ENCODE assay signal across 1 cellular context in the genomic region with DNA sequence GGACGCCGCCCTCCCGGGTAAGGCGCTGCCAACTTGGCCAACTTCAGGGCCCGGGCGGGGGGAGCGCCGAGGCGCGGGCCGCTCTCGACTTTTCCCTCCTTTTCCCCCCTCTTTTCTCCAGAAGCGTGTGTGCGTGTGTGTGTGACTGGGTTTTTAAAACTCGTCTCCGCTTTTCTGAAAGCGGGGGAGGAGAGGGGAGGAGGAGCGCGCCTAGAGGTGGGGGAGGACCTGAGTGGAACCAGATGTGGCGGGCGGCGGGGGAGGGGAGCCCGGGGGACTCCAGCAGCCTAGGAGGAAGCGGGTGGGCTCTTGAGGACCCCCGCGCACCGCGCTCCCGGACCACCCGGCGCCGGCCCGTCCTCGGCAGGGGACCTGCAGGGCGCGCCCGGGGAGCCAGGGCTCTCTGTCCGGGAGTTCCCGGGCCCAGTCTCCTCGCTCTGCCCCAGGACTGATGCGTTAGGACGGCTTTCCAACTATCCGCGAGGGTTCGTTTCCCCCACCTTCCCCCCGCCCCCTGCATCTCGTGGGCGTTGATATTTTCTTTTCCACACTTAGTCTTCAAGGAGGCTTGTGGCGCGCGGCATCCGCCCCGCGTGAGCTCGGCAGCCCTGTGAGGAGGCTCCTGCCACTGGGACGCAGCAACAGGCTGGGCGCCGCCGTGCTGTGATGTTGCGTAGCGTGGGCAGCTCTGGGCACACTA.
TF ChIP-seq lines count a peak whose summit lies in the region.

No MANE protein-coding gene starts in this region.

TF ChIP-seq in GM23338, 12 proteins besides CTCF, POLR2A, EP300 and RAD21 (continued from another document):
- TF ChIP-seq, protein P1, sequence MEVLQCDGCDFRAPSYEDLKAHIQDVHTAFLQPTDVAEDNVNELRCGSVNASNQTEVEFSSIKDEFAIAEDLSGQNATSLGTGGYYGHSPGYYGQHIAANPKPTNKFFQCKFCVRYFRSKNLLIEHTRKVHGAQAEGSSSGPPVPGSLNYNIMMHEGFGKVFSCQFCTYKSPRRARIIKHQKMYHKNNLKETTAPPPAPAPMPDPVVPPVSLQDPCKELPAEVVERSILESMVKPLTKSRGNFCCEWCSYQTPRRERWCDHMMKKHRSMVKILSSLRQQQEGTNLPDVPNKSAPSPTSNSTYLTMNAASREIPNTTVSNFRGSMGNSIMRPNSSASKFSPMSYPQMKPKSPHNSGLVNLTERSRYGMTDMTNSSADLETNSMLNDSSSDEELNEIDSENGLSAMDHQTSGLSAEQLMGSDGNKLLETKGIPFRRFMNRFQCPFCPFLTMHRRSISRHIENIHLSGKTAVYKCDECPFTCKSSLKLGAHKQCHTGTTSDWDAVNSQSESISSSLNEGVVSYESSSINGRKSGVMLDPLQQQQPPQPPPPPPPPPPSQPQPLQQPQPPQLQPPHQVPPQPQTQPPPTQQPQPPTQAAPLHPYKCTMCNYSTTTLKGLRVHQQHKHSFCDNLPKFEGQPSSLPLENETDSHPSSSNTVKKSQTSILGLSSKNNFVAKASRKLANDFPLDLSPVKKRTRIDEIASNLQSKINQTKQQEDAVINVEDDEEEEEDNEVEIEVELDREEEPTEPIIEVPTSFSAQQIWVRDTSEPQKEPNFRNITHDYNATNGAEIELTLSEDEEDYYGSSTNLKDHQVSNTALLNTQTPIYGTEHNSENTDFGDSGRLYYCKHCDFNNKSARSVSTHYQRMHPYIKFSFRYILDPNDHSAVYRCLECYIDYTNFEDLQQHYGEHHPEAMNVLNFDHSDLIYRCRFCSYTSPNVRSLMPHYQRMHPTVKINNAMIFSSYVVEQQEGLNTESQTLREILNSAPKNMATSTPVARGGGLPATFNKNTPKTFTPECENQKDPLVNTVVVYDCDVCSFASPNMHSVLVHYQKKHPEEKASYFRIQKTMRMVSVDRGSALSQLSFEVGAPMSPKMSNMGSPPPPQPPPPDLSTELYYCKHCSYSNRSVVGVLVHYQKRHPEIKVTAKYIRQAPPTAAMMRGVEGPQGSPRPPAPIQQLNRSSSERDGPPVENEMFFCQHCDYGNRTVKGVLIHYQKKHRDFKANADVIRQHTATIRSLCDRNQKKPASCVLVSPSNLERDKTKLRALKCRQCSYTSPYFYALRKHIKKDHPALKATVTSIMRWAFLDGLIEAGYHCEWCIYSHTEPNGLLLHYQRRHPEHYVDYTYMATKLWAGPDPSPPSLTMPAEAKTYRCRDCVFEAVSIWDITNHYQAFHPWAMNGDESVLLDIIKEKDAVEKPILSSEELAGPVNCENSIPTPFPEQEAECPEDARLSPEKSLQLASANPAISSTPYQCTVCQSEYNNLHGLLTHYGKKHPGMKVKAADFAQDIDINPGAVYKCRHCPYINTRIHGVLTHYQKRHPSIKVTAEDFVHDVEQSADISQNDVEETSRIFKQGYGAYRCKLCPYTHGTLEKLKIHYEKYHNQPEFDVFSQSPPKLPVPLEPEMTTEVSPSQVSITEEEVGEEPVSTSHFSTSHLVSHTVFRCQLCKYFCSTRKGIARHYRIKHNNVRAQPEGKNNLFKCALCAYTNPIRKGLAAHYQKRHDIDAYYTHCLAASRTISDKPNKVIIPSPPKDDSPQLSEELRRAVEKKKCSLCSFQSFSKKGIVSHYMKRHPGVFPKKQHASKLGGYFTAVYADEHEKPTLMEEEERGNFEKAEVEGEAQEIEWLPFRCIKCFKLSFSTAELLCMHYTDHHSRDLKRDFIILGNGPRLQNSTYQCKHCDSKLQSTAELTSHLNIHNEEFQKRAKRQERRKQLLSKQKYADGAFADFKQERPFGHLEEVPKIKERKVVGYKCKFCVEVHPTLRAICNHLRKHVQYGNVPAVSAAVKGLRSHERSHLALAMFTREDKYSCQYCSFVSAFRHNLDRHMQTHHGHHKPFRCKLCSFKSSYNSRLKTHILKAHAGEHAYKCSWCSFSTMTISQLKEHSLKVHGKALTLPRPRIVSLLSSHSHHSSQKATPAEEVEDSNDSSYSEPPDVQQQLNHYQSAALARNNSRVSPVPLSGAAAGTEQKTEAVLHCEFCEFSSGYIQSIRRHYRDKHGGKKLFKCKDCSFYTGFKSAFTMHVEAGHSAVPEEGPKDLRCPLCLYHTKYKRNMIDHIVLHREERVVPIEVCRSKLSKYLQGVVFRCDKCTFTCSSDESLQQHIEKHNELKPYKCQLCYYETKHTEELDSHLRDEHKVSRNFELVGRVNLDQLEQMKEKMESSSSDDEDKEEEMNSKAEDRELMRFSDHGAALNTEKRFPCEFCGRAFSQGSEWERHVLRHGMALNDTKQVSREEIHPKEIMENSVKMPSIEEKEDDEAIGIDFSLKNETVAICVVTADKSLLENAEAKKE (CRISPR knock-in tag; IDR thresholded peaks at IDR 0.05) = no peak
- TF ChIP-seq EZH2phosphoT487 (IDR thresholded peaks at IDR 0.05; ENCODE audit: unreplicated experiment) (no peak), EZH2 (IDR thresholded peaks at IDR 0.05; ENCODE audit: low read depth, unreplicated experiment) (no peak)
- TF ChIP-seq, protein P2, sequence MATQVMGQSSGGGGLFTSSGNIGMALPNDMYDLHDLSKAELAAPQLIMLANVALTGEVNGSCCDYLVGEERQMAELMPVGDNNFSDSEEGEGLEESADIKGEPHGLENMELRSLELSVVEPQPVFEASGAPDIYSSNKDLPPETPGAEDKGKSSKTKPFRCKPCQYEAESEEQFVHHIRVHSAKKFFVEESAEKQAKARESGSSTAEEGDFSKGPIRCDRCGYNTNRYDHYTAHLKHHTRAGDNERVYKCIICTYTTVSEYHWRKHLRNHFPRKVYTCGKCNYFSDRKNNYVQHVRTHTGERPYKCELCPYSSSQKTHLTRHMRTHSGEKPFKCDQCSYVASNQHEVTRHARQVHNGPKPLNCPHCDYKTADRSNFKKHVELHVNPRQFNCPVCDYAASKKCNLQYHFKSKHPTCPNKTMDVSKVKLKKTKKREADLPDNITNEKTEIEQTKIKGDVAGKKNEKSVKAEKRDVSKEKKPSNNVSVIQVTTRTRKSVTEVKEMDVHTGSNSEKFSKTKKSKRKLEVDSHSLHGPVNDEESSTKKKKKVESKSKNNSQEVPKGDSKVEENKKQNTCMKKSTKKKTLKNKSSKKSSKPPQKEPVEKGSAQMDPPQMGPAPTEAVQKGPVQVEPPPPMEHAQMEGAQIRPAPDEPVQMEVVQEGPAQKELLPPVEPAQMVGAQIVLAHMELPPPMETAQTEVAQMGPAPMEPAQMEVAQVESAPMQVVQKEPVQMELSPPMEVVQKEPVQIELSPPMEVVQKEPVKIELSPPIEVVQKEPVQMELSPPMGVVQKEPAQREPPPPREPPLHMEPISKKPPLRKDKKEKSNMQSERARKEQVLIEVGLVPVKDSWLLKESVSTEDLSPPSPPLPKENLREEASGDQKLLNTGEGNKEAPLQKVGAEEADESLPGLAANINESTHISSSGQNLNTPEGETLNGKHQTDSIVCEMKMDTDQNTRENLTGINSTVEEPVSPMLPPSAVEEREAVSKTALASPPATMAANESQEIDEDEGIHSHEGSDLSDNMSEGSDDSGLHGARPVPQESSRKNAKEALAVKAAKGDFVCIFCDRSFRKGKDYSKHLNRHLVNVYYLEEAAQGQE (IDR thresholded peaks at IDR 0.05; ENCODE audit: unreplicated experiment) = no peak
